10 cellular contexts compared by ENCODE assay signal in genomic region chr9:26746357-26747072, GRCh38.
A peak's percentile ranks its signal among the peaks of the same experiment; 100 is the strongest.
DNase-seq lines count a peak whose midpoint lies in the region; ATAC-seq lines count a peak whose summit lies in the region.
"Had no signal": no experiment of that assay in that cellular context is flagged by ENCODE, and none has a peak within 500 bp of the region (broad histone marks: within the 10 kb centered on the region; RNA-seq: fewer than 3 reads in every experiment).

No MANE protein-coding gene starts in this region.

- no peaks in the 10 kb centered on the region for H3K9me3 Mint-ChIP-seq in activated T-cell treated with anti-CD3 and anti-CD28 coated beads, Interleukin-2, amount 50 U/mL, for 72 hours
- H3K9me3 Mint-ChIP-seq: neural progenitor cell had no signal

- no peaks in the 10 kb centered on the region for H3K36me3 Mint-ChIP-seq in activated T-cell treated with anti-CD3 and anti-CD28 coated beads, Interleukin-2, amount 50 U/mL, for 72 hours (ENCODE audit: insufficient read depth in 2 of 2)
- H3K36me3 Mint-ChIP-seq: activated naive CD8-positive, alpha-beta T cell; neural progenitor cell had no signal

- H3K4me1 Mint-ChIP-seq in activated T-cell treated with anti-CD3 and anti-CD28 coated beads, Interleukin-2, amount 50 U/mL, for 72 hours (ENCODE audit: low read depth): no peaks in the 10 kb centered on the region

- in situ Hi-C loops in Caki2 (cut with HindIII; ENCODE audit: low pct_unique_long_range_greater_than_20kb, low sequenced_read_pairs): no loop called here

- peak; percentile 60 for DNase-seq in Caki2 (ENCODE audit: low read depth)
- peak; percentile 39 for DNase-seq in dermis blood vessel endothelial cell
- DNase-seq in SHP77 (lab: John Stamatoyannopoulos, UW): no peak
- no peak for DNase-seq in activated naive CD4-positive, alpha-beta T cell treated with anti-CD3 and anti-CD28 coated beads, Interleukin-2, amount 50 U/mL, for 16 hours
- DNase-seq in NCI-H1417 treated with DMSO at 0.1 percent for 48 hours (lab: John Stamatoyannopoulos, UW): no peak
- DNase-seq in activated T-cell treated with anti-CD3 and anti-CD28 coated beads, Interleukin-2, amount 50 U/mL, for 72 hours: no peak

- no peak overlapping the region for H3K4me3 Mint-ChIP-seq in activated T-cell treated with anti-CD3 and anti-CD28 coated beads, Interleukin-2, amount 50 U/mL, for 72 hours
- H3K4me3 Mint-ChIP-seq: activated naive CD8-positive, alpha-beta T cell; neural progenitor cell had no signal

- no peak overlapping the region for H3K27ac Mint-ChIP-seq in activated T-cell treated with anti-CD3 and anti-CD28 coated beads, Interleukin-2, amount 50 U/mL, for 72 hours
- H3K27ac Mint-ChIP-seq: activated naive CD8-positive, alpha-beta T cell; neural progenitor cell had no signal

- ATAC-seq in GM21381 (IDR thresholded peaks at IDR 0.05; ENCODE audit: unreplicated experiment) (peak; percentile 92), HG03354 (IDR thresholded peaks at IDR 0.05; ENCODE audit: poor library complexity, severe bottlenecking, unreplicated experiment) (peak; percentile 85)
- no peak for ATAC-seq in activated T-cell treated with anti-CD3 and anti-CD28 coated beads, Interleukin-2, amount 50 U/mL, for 72 hours (replicated peaks in 1 of 2)

- peaks cover 10% of the 10 kb centered on the region for H3K27me3 Mint-ChIP-seq in activated T-cell treated with anti-CD3 and anti-CD28 coated beads, Interleukin-2, amount 50 U/mL, for 72 hours (ENCODE audit: low read depth)

Comparison
In these comparisons a context has a peak if more than half of its experiments do, and no peak if none do; other contexts are left out.
1. DNase-seq: peak in Caki2 (single experiment) and dermis blood vessel endothelial cell (single experiment); none in SHP77 (0 of 2), activated naive CD4-positive, alpha-beta T cell treated with anti-CD3 and anti-CD28 coated beads, Interleukin-2, amount 50 U/mL, for 16 hours (single experiment), NCI-H1417 treated with DMSO at 0.1 percent for 48 hours (single experiment) and activated T-cell treated with anti-CD3 and anti-CD28 coated beads, Interleukin-2, amount 50 U/mL, for 72 hours (0 of 2).
2. ATAC-seq: peak in GM21381 (single experiment) and HG03354 (single experiment); none in activated T-cell treated with anti-CD3 and anti-CD28 coated beads, Interleukin-2, amount 50 U/mL, for 72 hours (0 of 2).